Comparison of ENCODE assay signal across 15 cellular contexts in genomic region chr5:149441986-149442385, GRCh38.
DNase-seq lines count a peak whose midpoint lies in the region; ATAC-seq, FAIRE-seq and TF ChIP-seq lines count a peak whose summit lies in the region.
"Had no signal": no experiment of that assay in that cellular context is flagged by ENCODE, and none has a peak within 500 bp of the region (broad histone marks: within the 10 kb centered on the region; RNA-seq: fewer than 3 reads in every experiment).

No MANE protein-coding gene starts in this region.

- H3K9me3 Mint-ChIP-seq in T-cell: no peaks in the 10 kb centered on the region
- H3K9me3 Mint-ChIP-seq: activated CD8-positive, alpha-beta T cell treated with anti-CD3 and anti-CD28 coated beads for 36 hours; neural crest cell had no signal

- no peak overlapping the region for H3K4me3 Mint-ChIP-seq in T-cell
- H3K4me3 Mint-ChIP-seq: activated B cell treated with CpG ODN at 0.5 μM for 24 hours; activated CD8-positive, alpha-beta T cell treated with anti-CD3 and anti-CD28 coated beads for 36 hours; neural crest cell had no signal

- H3K4me1 Mint-ChIP-seq in T-cell: peaks cover 10 to 13% (median 11%) of the 10 kb centered on the region in 3 donors

- WGBS in K562 (ENCODE audit: insufficient coverage, low coverage, missing lambda C conversion rate): 51% methylated on average over 14 of the region's 15 CpGs

- no peaks in the 10 kb centered on the region for H3K36me3 Mint-ChIP-seq in T-cell

- TF ChIP-seq RAD21 in HCT116 (IDR thresholded peaks at IDR 0.05; ENCODE audit: low read depth): no peak
- TF ChIP-seq RAD21 in K562 (CRISPR knock-in tag; conservative IDR thresholded peaks at IDR 0.05 in 1 of 2, IDR thresholded peaks at IDR 0.05 in 1 of 2): no peak

- H3K9me1 ChIP-seq in K562 (ENCODE audit: control insufficient read depth, insufficient read depth, low read length): no peaks in the 10 kb centered on the region

- CTCF ChIA-PET in HCT116 (lab: Charles Lee): interaction anchor here (0.8 to 5.6 kb wide), 14 partner anchors 10 to 176 kb away, joined by 3 to 34 read pairs (median 4); partner anchors contain the start of gene ARHGEF37
- CTCF ChIA-PET in K562 (lab: Yijun Ruan, JAX; ENCODE audit: low intra/inter-chr PET ratio): interaction anchor here (1.4 to 3.2 kb wide), 3 partner anchors 110 to 176 kb away, joined by 8 to 19 read pairs (median 11); partner anchors contain the start of gene CSNK1A1
- CTCF ChIA-PET in T-cell (lab: Charles Lee): interaction anchor here (0.6 to 3.3 kb wide), 7 partner anchors 101 to 415 kb away, joined by 3 to 11 read pairs (median 5); no protein-coding TSS in a partner anchor

- H3K27me3 Mint-ChIP-seq in T-cell: peaks cover 0 to 2% of the 10 kb centered on the region in 2 donors
- H3K27me3 Mint-ChIP-seq: activated CD8-positive, alpha-beta T cell treated with anti-CD3 and anti-CD28 coated beads for 36 hours had no signal

- H3K36me3 ChIP-seq in HCT116 (ENCODE audit: control insufficient read depth in 1 of 2, insufficient read depth in 2 of 2, low read length in 2 of 2) (no peaks in the 10 kb centered on the region), K562 (ENCODE audit: control insufficient read depth, insufficient read depth, low read length) (no peaks in the 10 kb centered on the region)
- H3K36me3 ChIP-seq: left ventricle myocardium inferior, thoracic aorta had no signal

- no peak for FAIRE-seq in K562 (lab: Jason Lieb, UNC)
- FAIRE-seq: H54 had no signal

- H3K27ac ChIP-seq in HCT116 (ENCODE audit: low read depth, low read length) (no peak overlapping the region; the same call in 1 of the 2 replicates), K562 (ENCODE audit: extremely low read depth, low read depth, low read length) (no peak overlapping the region), skin epidermis (peak overlapping the region in 20 of 21 experiments; percentile 48 to 91 (median 80))

- TF ChIP-seq CTCF in HCT116 (IDR thresholded peaks at IDR 0.05 in 2 of 3, conservative IDR thresholded peaks at IDR 0.05 in 1 of 3; ENCODE audit: borderline replicate concordance in 1 of 3, insufficient read depth in 1 of 3, low read depth in 2 of 3, low read length in 2 of 3) (no peak), K562 (IDR thresholded peaks at IDR 0.05 in 2 of 3, conservative IDR thresholded peaks at IDR 0.05 in 1 of 3; ENCODE audit: insufficient read depth in 2 of 3, low read depth in 1 of 3, low read length in 3 of 3) (no peak)

- H3K9ac ChIP-seq in HCT116 (ENCODE audit: low read length) (no peak overlapping the region), K562 (ENCODE audit: insufficient read depth in 1 of 2, low read depth in 2 of 2, low read length in 2 of 2) (peak overlapping the region in 1 of 2 experiments; percentile 56; a peak in 1 of 4 replicates)

- H3K79me2 ChIP-seq in HCT116 (ENCODE audit: insufficient read depth, low read length) (no peaks in the 10 kb centered on the region), K562 (ENCODE audit: control insufficient read depth, insufficient read depth, low read length) (no peaks in the 10 kb centered on the region)

- no peak for ATAC-seq in HCT116
- ATAC-seq in K562: no peak
- peak; percentile 24 for ATAC-seq in left colon
- ATAC-seq in T-cell (replicated peaks in 1 of 4): no peak

- in situ Hi-C loops in K562 (cut with MboI): loop anchor here (5.0 kb wide), 1 partner anchor 110 kb away; the partner anchor contains the start of gene CSNK1A1

- no peak overlapping the region for H3K27ac Mint-ChIP-seq in T-cell
- H3K27ac Mint-ChIP-seq: activated B cell treated with CpG ODN at 0.5 μM for 24 hours; activated CD8-positive, alpha-beta T cell treated with anti-CD3 and anti-CD28 coated beads for 36 hours had no signal

- no peak for TF ChIP-seq EP300 in K562 (IDR thresholded peaks at IDR 0.05; ENCODE audit: low read length)

- TF ChIP-seq POLR2A in HCT116 (IDR thresholded peaks at IDR 0.05; ENCODE audit: borderline replicate concordance, extremely low read depth, insufficient read depth, insufficient read length) (no peak), K562 (conservative IDR thresholded peaks at IDR 0.05) (no peak)

- RAD21 ChIA-PET in HCT116 (lab: Charles Lee; ENCODE audit: low non-redundant PET in 1 of 2, low total read pairs in 2 of 2, uncharacterized antibody in 2 of 2, unreplicated experiment in 2 of 2): interaction anchor here (0.8 to 1.0 kb wide), 2 partner anchors 109 to 123 kb away, joined by 3 to 4 read pairs; partner anchors contain the start of gene CSNK1A1 (in 1 of the 2)

- H2AFZ ChIP-seq in HCT116 (ENCODE audit: low read depth, low read length, poor library complexity, severe bottlenecking) (no peak overlapping the region), K562 (ENCODE audit: low read depth, low read length) (peak overlapping the region; percentile 43; the same call in 1 of the 2 replicates)

- BruUV-seq in HCT116 (replicated peaks; lab: Mats Ljungman, UMichigan): no TSS peak
- no TSS peak for BruUV-seq in K562 (replicated peaks; lab: Mats Ljungman, UMichigan)

- H3K9me2 ChIP-seq in HCT116 (ENCODE audit: insufficient read depth): no peaks in the 10 kb centered on the region

- H3K27me3 ChIP-seq in HCT116 (ENCODE audit: insufficient read depth, low read length): no peaks in the 10 kb centered on the region
- no peaks in the 10 kb centered on the region for H3K27me3 ChIP-seq in K562 (ENCODE audit: control insufficient read depth in 2 of 2, insufficient read depth in 2 of 2, low read length in 2 of 2)

- H3K9me3 ChIP-seq in HCT116 (ENCODE audit: control insufficient read depth in 1 of 2, insufficient read depth in 1 of 2, low read depth in 1 of 2, low read length in 2 of 2): no peaks in the 10 kb centered on the region
- peaks cover 6% of the 10 kb centered on the region for H3K9me3 ChIP-seq in K562 (replicated peaks; ENCODE audit: control insufficient read depth, insufficient read depth, low read depth, low read length)
- H3K9me3 ChIP-seq: left ventricle myocardium inferior, thoracic aorta had no signal

- DNase-seq in HCT116 (ENCODE audit: low read depth, low spot score) (no peak), K562 (ENCODE audit: extremely low read depth in 1 of 4, low spot score in 3 of 4) (no peak), left colon (peak in 1 of 2 donors; percentile 31), T-cell (no peak), globus pallidus (ENCODE audit: low spot score) (no peak)
- DNase-seq in activated CD4-positive, alpha-beta T cell treated with anti-CD3 and anti-CD28 coated beads, Interleukin-2, amount 50 U/mL, for 1 hour: no peak
- no peak for DNase-seq in stimulated activated CD4-positive, alpha-beta T cell treated with anti-CD3 and anti-CD28 coated beads, Interleukin-1b, Interleukin-23, amount 100 ng/mL, for 48 hours
- DNase-seq: DMS79 had no signal

- H3K4me2 ChIP-seq in HCT116 (ENCODE audit: low read length): peak overlapping the region; percentile 40
- no peak overlapping the region for H3K4me2 ChIP-seq in K562 (ENCODE audit: insufficient read depth, low read length)

- no peaks in the 10 kb centered on the region for H4K20me1 ChIP-seq in HCT116 (ENCODE audit: insufficient read depth)
- H4K20me1 ChIP-seq in K562 (replicated peaks; ENCODE audit: control insufficient read depth, insufficient read depth, low read length): no peaks in the 10 kb centered on the region

- intact Hi-C loops in HCT116 (cut with micrococcal nuclease): loop anchor here (1.0 to 2.0 kb wide), 3 partner anchors 109 to 177 kb away; partner anchors contain the start of gene CSNK1A1
- intact Hi-C loops in K562 (cut with micrococcal nuclease): no loop called here
- intact Hi-C loops in left colon (cut with DNase I, micrococcal nuclease): loop anchor here in 1 of 2 donors (5.0 kb wide), 2 partner anchors 120 to 125 kb away; no protein-coding TSS in a partner anchor

- H3K4me1 ChIP-seq in HCT116 (ENCODE audit: control insufficient read depth in 1 of 2, insufficient read depth in 2 of 2, low read length in 2 of 2) (peaks cover 44 to 73% of the 10 kb centered on the region in 2 experiments), K562 (replicated peaks in 1 of 2; ENCODE audit: control insufficient read depth in 2 of 2, insufficient read depth in 2 of 2, low read length in 2 of 2) (peaks cover 32 to 40% of the 10 kb centered on the region in 2 experiments)

- H3K4me3 ChIP-seq in HCT116 (replicated peaks in 1 of 2; ENCODE audit: low read depth in 1 of 2, low read length in 2 of 2): no peak overlapping the region
- no peak overlapping the region for H3K4me3 ChIP-seq in K562
- H3K4me3 ChIP-seq in skin epidermis: no peak overlapping the region
- H3K4me3 ChIP-seq: left ventricle myocardium inferior, thoracic aorta had no signal

- POLR2A ChIA-PET in HCT116 (lab: Charles Lee) (interaction anchor here (1.4 to 4.6 kb wide), 2 partner anchors 14 to 120 kb away, joined by 3 to 32 read pairs; no protein-coding TSS in a partner anchor), K562 (lab: Yijun Ruan, JAX) (interaction anchor here (0.6 to 2.0 kb wide), 7 partner anchors 10 to 110 kb away, joined by 3 to 8 read pairs (median 4); partner anchors contain the start of gene CSNK1A1), T-cell (lab: Charles Lee) (no interaction called here)

TF ChIP-seq in HCT116, 20 proteins besides CTCF, POLR2A, EP300 and RAD21 (continues in another document):
- TF ChIP-seq CEBPB (IDR thresholded peaks at IDR 0.05; ENCODE audit: low read depth): no peak
- no peak for TF ChIP-seq CBX3 (IDR thresholded peaks at IDR 0.05; ENCODE audit: low read depth)
- no peak for TF ChIP-seq SRF (IDR thresholded peaks at IDR 0.05; ENCODE audit: low read depth)
- TF ChIP-seq FOSL1 (IDR thresholded peaks at IDR 0.05; ENCODE audit: low read depth): no peak
- TF ChIP-seq, protein P1, sequence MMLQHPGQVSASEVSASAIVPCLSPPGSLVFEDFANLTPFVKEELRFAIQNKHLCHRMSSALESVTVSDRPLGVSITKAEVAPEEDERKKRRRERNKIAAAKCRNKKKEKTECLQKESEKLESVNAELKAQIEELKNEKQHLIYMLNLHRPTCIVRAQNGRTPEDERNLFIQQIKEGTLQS (IDR thresholded peaks at IDR 0.05): no peak
- no peak for TF ChIP-seq TCF7L2 (IDR thresholded peaks at IDR 0.05; ENCODE audit: borderline replicate concordance, extremely low read depth, insufficient read depth, insufficient read length)
- no peak for TF ChIP-seq EZH2phosphoT487 (IDR thresholded peaks at IDR 0.05; ENCODE audit: borderline replicate concordance)

TF ChIP-seq in K562, 482 proteins besides CTCF, POLR2A, EP300 and RAD21 (continues in another document):
- TF ChIP-seq KDM4B (IDR thresholded peaks at IDR 0.05; ENCODE audit: borderline replicate concordance in 2 of 2, low read depth in 1 of 2) (no peak), DDX20 (tag; IDR thresholded peaks at IDR 0.05; ENCODE audit: low read depth) (no peak), BMI1 (IDR thresholded peaks at IDR 0.05; ENCODE audit: low read length) (no peak), MYBL2 (IDR thresholded peaks at IDR 0.05; ENCODE audit: low read depth) (no peak), MYBL2 (CRISPR knock-in tag; IDR thresholded peaks at IDR 0.05; ENCODE audit: borderline replicate concordance) (no peak), EGR1 (conservative IDR thresholded peaks at IDR 0.05) (no peak), ETS2 (tag; IDR thresholded peaks at IDR 0.05; ENCODE audit: borderline replicate concordance, poor library complexity, severe bottlenecking) (no peak), ZNF316 (IDR thresholded peaks at IDR 0.05) (no peak), NFRKB (IDR thresholded peaks at IDR 0.05; ENCODE audit: low read depth) (no peak), TCFL5 (CRISPR knock-in tag; conservative IDR thresholded peaks at IDR 0.05) (no peak)

Comparison
In these comparisons a context has a peak if more than half of its experiments do, and no peak if none do; other contexts are left out.
1. H3K27ac ChIP-seq: peak in skin epidermis (20 of 21); none in HCT116 (single experiment) and K562 (single experiment).
2. POLR2A ChIA-PET loops: an anchor here in HCT116 (1.4 to 4.6 kb wide) and K562 (0.6 to 2.0 kb wide); none called in T-cell.